ENCODE assay signal across 1 cellular context in the genomic region with DNA sequence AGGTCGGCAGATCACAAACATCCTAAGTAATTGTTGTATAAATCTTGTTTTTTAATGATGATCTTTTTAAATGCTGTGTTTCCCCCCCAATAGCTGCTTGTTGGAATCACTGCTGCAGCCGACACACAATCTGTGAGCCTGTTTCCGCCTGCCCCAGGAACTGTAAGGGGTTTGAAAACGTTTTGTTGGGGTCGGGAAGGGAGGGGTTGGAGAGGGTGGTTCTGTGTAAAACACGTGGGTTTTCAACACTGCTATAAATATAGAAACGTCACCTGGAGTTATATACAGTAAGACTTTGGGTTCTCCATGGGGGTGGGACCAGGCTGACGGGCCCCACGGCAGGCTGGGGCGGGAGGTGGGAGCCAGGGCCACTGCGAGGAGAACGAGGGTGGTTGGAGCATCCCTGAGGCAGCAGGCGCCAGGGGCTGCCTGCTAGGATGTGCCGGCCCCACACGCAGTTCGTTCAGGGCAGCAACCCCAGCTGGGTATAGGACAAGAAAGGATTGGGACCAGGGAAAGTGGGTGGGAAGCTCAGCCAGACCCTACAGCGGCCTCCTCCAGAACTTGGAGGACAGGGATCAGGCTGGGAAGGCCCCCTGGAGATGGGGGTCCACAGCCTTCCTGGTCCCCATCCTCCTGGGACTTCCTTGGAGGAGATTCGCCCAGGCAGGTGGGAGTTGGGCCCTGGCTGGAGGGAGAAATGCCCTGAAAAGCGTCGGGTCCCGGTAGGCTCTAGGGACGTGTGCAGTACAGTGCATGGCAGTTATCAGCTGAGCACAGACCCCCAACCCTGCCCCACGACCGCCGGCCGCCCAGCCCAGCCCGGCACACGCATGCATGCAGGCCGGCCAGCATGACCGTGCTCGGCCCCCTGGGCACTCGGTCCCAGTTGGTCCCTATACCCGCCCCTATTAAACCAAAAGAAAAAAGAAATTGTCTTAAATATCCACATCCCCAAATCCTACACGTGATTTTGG.
TF ChIP-seq lines count a peak whose summit lies in the region.

No MANE protein-coding gene starts in this region.

TF ChIP-seq in endothelial cell of umbilical vein, 7 proteins besides CTCF, POLR2A, EP300 and RAD21:
- TF ChIP-seq EZH2 (IDR thresholded peaks at IDR 0.05; ENCODE audit: borderline replicate concordance, low read depth, low read length, severe bottlenecking) = no peak
- TF ChIP-seq JUN (IDR thresholded peaks at IDR 0.05; ENCODE audit: borderline replicate concordance, insufficient read depth, insufficient read length, low read depth) = no peak
- TF ChIP-seq GATA2 (IDR thresholded peaks at IDR 0.05; ENCODE audit: insufficient read depth, insufficient read length, low read depth, low read length) = no peak
- no peak for TF ChIP-seq MYC (IDR thresholded peaks at IDR 0.05; ENCODE audit: low read depth, low read length)
